ENCODE assay signal across 1 cellular context in genomic region chr20:50350510-50351249, GRCh38.
TF ChIP-seq lines count a peak whose summit lies in the region.

No MANE protein-coding gene starts in this region.

TF ChIP-seq in H1, 55 proteins besides CTCF, POLR2A, EP300 and RAD21:
- no peak for TF ChIP-seq CTBP2 (IDR thresholded peaks at IDR 0.05; ENCODE audit: borderline replicate concordance, insufficient read depth, insufficient read length, low read length)
- no peak for TF ChIP-seq NRF1 (IDR thresholded peaks at IDR 0.05; ENCODE audit: low read depth, low read length)
- no peak for TF ChIP-seq KDM5A (IDR thresholded peaks at IDR 0.05; ENCODE audit: low read length)
- no peak for TF ChIP-seq RBBP5 (IDR thresholded peaks at IDR 0.05; ENCODE audit: borderline replicate concordance, low read depth, low read length)
- no peak for TF ChIP-seq SAP30 (IDR thresholded peaks at IDR 0.05; ENCODE audit: insufficient read depth, insufficient replicate concordance, low read length)
